ENCODE assay signal across 12 cellular contexts in the genomic region with DNA sequence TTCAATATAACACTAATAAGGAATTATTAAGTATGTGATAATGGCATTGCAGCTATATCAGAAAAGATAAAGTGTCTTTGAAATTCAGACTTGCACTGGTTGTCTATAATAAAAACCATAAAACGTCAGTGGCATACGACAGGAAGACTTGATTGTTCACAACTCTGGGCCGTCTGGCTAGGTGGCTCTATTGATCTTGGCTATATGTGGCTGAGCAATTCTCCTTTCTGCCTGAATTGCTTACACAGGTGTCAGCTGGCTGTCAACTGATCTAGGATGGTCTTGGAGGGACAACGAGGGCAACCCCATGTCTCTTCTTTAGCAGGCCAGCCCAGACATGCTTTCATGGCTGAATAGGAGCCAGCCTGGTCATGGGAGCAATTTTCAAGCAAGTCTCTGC.
A peak's percentile ranks its signal among the peaks of the same experiment; 100 is the strongest.
DNase-seq lines count a peak whose midpoint lies in the region; ATAC-seq lines count a peak whose summit lies in the region.
"Had no signal": no experiment of that assay in that cellular context is flagged by ENCODE, and none has a peak within 500 bp of the region (broad histone marks: within the 10 kb centered on the region; RNA-seq: fewer than 3 reads in every experiment).

No MANE protein-coding gene starts in this region.

- DNase-seq in DMS153 (lab: John Stamatoyannopoulos, UW) (peak; percentile 86), NCI-H1105 treated with DMSO at 0.1 percent for 48 hours (lab: John Stamatoyannopoulos, UW) (peak; percentile 69), NCI-H748 treated with DMSO at 0.1 percent for 48 hours (lab: John Stamatoyannopoulos, UW) (peak; percentile 14), left lobe of liver (ENCODE audit: low spot score) (no peak), amygdala (lab: John Stamatoyannopoulos, UW) (no peak)
- DNase-seq: CD8-positive, alpha-beta T cell; DMS79 treated with DMSO at 0.1 percent for 48 hours; EL; HCEC 1CT; HFFc6 had no signal

- ATAC-seq in left lobe of liver (peak; percentile 57), HG02623 (IDR thresholded peaks at IDR 0.05; ENCODE audit: unreplicated experiment) (no peak), HG03159 (IDR thresholded peaks at IDR 0.05; ENCODE audit: unreplicated experiment) (no peak)
- ATAC-seq: CD8-positive, alpha-beta T cell had no signal

Comparison
In these comparisons a context has a peak if more than half of its experiments do, and no peak if none do; other contexts are left out.
1. DNase-seq: peak in DMS153 (single experiment), NCI-H1105 treated with DMSO at 0.1 percent for 48 hours (single experiment) and NCI-H748 treated with DMSO at 0.1 percent for 48 hours (single experiment); none in left lobe of liver (single experiment) and amygdala (0 of 56).